Comparison of ENCODE assay signal across 1 cellular context in the genomic region with DNA sequence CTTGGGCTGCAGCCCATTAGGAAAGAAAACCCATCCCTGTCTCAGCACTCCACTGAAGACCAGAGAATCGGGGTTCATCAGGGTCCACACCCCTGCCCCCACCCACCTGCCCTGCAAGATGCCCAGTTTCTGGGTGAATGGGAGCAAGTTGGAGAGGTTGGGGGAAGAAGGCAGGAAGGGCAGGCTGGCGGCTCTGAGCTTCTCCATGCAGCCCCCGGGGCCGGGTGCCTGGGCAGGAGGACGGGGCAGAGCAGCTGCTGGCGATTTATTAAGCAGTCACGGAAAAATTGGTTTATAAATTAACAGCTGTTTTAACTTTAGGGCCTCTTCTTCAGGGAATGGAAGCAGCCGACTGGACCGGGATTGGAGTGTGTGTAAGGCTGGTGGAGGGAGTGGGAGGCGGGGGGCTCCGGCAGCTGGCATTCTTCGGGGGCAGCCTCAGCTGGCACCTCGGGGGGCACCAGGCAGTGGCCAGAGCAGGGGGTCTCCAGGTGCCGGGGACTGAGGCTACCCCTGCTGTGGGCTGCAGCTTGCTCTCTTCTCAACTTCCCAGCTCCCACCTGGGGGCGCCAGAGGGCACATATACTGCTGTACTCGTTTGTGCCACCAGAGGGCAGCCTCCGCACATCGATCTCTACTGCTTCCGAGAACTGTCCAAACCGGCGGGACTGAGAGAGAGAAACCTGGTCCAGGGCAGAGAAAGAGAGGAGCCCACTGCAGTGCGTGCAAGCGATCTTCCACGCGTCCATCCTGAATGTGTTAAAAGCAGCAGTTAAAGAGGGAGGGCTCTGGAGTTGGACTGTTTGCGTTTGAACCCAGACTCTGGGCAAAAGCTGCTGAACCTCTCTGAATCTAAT.
TF ChIP-seq lines count a peak whose summit lies in the region.

No MANE protein-coding gene starts in this region.

TF ChIP-seq in HEK293, 187 proteins besides CTCF, POLR2A, EP300 and RAD21 (continued from another document and continues in another):
- TF ChIP-seq, protein P1, sequence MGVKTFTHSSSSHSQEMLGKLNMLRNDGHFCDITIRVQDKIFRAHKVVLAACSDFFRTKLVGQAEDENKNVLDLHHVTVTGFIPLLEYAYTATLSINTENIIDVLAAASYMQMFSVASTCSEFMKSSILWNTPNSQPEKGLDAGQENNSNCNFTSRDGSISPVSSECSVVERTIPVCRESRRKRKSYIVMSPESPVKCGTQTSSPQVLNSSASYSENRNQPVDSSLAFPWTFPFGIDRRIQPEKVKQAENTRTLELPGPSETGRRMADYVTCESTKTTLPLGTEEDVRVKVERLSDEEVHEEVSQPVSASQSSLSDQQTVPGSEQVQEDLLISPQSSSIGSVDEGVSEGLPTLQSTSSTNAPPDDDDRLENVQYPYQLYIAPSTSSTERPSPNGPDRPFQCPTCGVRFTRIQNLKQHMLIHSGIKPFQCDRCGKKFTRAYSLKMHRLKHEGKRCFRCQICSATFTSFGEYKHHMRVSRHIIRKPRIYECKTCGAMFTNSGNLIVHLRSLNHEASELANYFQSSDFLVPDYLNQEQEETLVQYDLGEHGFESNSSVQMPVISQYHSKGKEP (tag by site-specific recombination; IDR thresholded peaks at IDR 0.05) = no peak
- no peak for TF ChIP-seq HOXA7 (CRISPR knock-in tag; IDR thresholded peaks at IDR 0.05; ENCODE audit: borderline replicate concordance)
- no peak for TF ChIP-seq ZFP3 (tag by site-specific recombination; IDR thresholded peaks at IDR 0.05; ENCODE audit: low read depth)
- TF ChIP-seq GLIS2 (tag by site-specific recombination; IDR thresholded peaks at IDR 0.05) = peak; percentile 54; the same call in 1 of the 2 replicates
- no peak for TF ChIP-seq ZNF354C (tag by site-specific recombination; IDR thresholded peaks at IDR 0.05; ENCODE audit: borderline replicate concordance, low read depth)
- TF ChIP-seq, protein P2, sequence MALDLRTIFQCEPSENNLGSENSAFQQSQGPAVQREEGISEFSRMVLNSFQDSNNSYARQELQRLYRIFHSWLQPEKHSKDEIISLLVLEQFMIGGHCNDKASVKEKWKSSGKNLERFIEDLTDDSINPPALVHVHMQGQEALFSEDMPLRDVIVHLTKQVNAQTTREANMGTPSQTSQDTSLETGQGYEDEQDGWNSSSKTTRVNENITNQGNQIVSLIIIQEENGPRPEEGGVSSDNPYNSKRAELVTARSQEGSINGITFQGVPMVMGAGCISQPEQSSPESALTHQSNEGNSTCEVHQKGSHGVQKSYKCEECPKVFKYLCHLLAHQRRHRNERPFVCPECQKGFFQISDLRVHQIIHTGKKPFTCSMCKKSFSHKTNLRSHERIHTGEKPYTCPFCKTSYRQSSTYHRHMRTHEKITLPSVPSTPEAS (tag by site-specific recombination; IDR thresholded peaks at IDR 0.05) = peak; percentile 12; the same call in 1 of the 2 replicates
- peak; percentile 57 for TF ChIP-seq ZNF600 (tag by site-specific recombination; IDR thresholded peaks at IDR 0.05)
- TF ChIP-seq HOXC10 (CRISPR knock-in tag; IDR thresholded peaks at IDR 0.05) = no peak
- peak; percentile 35 for TF ChIP-seq ZNF629 (tag by site-specific recombination; IDR thresholded peaks at IDR 0.05)
- TF ChIP-seq ZNF2 (tag by site-specific recombination; IDR thresholded peaks at IDR 0.05) = peak; percentile 56; the same call in 1 of the 2 replicates
- TF ChIP-seq, protein P3, sequence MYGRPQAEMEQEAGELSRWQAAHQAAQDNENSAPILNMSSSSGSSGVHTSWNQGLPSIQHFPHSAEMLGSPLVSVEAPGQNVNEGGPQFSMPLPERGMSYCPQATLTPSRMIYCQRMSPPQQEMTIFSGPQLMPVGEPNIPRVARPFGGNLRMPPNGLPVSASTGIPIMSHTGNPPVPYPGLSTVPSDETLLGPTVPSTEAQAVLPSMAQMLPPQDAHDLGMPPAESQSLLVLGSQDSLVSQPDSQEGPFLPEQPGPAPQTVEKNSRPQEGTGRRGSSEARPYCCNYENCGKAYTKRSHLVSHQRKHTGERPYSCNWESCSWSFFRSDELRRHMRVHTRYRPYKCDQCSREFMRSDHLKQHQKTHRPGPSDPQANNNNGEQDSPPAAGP (tag by site-specific recombination; IDR thresholded peaks at IDR 0.05) = peak; percentile 62; the same call in 1 of the 2 replicates
- TF ChIP-seq ZSCAN30 (tag by site-specific recombination; IDR thresholded peaks at IDR 0.05) = peak; percentile 84; the same call in 1 of the 2 replicates
- no peak for TF ChIP-seq ZNF510 (tag by site-specific recombination; IDR thresholded peaks at IDR 0.05; ENCODE audit: insufficient replicate concordance)
- TF ChIP-seq ZNF660 (tag by site-specific recombination; IDR thresholded peaks at IDR 0.05) = peak; percentile 93
- TF ChIP-seq, protein P4, sequence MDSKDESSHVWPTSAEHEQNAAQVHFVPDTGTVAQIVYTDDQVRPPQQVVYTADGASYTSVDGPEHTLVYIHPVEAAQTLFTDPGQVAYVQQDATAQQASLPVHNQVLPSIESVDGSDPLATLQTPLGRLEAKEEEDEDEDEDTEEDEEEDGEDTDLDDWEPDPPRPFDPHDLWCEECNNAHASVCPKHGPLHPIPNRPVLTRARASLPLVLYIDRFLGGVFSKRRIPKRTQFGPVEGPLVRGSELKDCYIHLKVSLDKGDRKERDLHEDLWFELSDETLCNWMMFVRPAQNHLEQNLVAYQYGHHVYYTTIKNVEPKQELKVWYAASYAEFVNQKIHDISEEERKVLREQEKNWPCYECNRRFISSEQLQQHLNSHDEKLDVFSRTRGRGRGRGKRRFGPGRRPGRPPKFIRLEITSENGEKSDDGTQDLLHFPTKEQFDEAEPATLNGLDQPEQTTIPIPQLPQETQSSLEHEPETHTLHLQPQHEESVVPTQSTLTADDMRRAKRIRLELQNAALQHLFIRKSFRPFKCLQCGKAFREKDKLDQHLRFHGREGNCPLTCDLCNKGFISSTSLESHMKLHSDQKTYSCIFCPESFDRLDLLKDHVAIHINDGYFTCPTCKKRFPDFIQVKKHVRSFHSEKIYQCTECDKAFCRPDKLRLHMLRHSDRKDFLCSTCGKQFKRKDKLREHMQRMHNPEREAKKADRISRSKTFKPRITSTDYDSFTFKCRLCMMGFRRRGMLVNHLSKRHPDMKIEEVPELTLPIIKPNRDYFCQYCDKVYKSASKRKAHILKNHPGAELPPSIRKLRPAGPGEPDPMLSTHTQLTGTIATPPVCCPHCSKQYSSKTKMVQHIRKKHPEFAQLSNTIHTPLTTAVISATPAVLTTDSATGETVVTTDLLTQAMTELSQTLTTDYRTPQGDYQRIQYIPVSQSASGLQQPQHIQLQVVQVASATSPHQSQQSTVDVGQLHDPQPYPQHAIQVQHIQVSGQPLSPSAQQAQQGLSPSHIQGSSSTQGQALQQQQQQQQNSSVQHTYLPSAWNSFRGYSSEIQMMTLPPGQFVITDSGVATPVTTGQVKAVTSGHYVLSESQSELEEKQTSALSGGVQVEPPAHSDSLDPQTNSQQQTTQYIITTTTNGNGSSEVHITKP (tag by site-specific recombination; IDR thresholded peaks at IDR 0.05) = peak; percentile 65
- peak; percentile 80; the same call in 1 of the 2 replicates for TF ChIP-seq ZNF324 (tag by site-specific recombination; IDR thresholded peaks at IDR 0.05)
- TF ChIP-seq ZNF157 (tag by site-specific recombination; IDR thresholded peaks at IDR 0.05) = no peak
- TF ChIP-seq, protein P5, sequence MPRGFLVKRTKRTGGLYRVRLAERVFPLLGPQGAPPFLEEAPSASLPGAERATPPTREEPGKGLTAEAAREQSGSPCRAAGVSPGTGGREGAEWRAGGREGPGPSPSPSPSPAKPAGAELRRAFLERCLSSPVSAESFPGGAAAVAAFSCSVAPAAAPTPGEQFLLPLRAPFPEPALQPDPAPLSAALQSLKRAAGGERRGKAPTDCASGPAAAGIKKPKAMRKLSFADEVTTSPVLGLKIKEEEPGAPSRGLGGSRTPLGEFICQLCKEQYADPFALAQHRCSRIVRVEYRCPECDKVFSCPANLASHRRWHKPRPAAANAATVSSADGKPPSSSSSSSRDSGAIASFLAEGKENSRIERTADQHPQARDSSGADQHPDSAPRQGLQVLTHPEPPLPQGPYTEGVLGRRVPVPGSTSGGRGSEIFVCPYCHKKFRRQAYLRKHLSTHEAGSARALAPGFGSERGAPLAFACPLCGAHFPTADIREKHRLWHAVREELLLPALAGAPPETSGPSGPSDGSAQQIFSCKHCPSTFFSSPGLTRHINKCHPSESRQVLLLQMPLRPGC (tag by site-specific recombination; IDR thresholded peaks at IDR 0.05) = no peak
- TF ChIP-seq, protein P6, sequence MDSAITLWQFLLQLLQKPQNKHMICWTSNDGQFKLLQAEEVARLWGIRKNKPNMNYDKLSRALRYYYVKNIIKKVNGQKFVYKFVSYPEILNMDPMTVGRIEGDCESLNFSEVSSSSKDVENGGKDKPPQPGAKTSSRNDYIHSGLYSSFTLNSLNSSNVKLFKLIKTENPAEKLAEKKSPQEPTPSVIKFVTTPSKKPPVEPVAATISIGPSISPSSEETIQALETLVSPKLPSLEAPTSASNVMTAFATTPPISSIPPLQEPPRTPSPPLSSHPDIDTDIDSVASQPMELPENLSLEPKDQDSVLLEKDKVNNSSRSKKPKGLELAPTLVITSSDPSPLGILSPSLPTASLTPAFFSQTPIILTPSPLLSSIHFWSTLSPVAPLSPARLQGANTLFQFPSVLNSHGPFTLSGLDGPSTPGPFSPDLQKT (IDR thresholded peaks at IDR 0.05; ENCODE audit: borderline replicate concordance, low read depth, low read length) = no peak
- peak; percentile 50 for TF ChIP-seq ZEB2 (tag by site-specific recombination; IDR thresholded peaks at IDR 0.05)
- TF ChIP-seq, protein P7, sequence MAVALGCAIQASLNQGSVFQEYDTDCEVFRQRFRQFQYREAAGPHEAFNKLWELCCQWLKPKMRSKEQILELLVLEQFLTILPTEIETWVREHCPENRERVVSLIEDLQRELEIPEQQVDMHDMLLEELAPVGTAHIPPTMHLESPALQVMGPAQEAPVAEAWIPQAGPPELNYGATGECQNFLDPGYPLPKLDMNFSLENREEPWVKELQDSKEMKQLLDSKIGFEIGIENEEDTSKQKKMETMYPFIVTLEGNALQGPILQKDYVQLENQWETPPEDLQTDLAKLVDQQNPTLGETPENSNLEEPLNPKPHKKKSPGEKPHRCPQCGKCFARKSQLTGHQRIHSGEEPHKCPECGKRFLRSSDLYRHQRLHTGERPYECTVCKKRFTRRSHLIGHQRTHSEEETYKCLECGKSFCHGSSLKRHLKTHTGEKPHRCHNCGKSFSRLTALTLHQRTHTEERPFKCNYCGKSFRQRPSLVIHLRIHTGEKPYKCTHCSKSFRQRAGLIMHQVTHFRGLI (tag by site-specific recombination; IDR thresholded peaks at IDR 0.05) = no peak
- TF ChIP-seq ZNF76 (tag by site-specific recombination; IDR thresholded peaks at IDR 0.05; ENCODE audit: borderline replicate concordance, low read depth) = peak; percentile 27; the same call in 1 of the 2 replicates
- no peak for TF ChIP-seq FEZF1 (tag by site-specific recombination; IDR thresholded peaks at IDR 0.05)
- TF ChIP-seq, protein P8, sequence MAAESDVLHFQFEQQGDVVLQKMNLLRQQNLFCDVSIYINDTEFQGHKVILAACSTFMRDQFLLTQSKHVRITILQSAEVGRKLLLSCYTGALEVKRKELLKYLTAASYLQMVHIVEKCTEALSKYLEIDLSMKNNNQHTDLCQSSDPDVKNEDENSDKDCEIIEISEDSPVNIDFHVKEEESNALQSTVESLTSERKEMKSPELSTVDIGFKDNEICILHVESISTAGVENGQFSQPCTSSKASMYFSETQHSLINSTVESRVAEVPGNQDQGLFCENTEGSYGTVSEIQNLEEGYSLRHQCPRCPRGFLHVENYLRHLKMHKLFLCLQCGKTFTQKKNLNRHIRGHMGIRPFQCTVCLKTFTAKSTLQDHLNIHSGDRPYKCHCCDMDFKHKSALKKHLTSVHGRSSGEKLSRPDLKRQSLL (tag by site-specific recombination; IDR thresholded peaks at IDR 0.05) = no peak
- peak; percentile 99 for TF ChIP-seq ZNF654 (tag by site-specific recombination; IDR thresholded peaks at IDR 0.05; ENCODE audit: low read depth)
- 0 out of 2 replicates have a peak, but pooled peaks have one; percentile 58 for TF ChIP-seq ZNF561 (tag by site-specific recombination; IDR thresholded peaks at IDR 0.05; ENCODE audit: borderline replicate concordance)
- no peak for TF ChIP-seq ZNF837 (tag by site-specific recombination; IDR thresholded peaks at IDR 0.05)
- TF ChIP-seq, protein P9, sequence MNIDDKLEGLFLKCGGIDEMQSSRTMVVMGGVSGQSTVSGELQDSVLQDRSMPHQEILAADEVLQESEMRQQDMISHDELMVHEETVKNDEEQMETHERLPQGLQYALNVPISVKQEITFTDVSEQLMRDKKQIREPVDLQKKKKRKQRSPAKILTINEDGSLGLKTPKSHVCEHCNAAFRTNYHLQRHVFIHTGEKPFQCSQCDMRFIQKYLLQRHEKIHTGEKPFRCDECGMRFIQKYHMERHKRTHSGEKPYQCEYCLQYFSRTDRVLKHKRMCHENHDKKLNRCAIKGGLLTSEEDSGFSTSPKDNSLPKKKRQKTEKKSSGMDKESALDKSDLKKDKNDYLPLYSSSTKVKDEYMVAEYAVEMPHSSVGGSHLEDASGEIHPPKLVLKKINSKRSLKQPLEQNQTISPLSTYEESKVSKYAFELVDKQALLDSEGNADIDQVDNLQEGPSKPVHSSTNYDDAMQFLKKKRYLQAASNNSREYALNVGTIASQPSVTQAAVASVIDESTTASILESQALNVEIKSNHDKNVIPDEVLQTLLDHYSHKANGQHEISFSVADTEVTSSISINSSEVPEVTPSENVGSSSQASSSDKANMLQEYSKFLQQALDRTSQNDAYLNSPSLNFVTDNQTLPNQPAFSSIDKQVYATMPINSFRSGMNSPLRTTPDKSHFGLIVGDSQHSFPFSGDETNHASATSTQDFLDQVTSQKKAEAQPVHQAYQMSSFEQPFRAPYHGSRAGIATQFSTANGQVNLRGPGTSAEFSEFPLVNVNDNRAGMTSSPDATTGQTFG (tag by site-specific recombination; IDR thresholded peaks at IDR 0.05; ENCODE audit: borderline replicate concordance) = no peak
- TF ChIP-seq ZNF501 (tag by site-specific recombination; IDR thresholded peaks at IDR 0.05) = 0 out of 2 replicates have a peak, but pooled peaks have one; percentile 39
- TF ChIP-seq, protein P10, sequence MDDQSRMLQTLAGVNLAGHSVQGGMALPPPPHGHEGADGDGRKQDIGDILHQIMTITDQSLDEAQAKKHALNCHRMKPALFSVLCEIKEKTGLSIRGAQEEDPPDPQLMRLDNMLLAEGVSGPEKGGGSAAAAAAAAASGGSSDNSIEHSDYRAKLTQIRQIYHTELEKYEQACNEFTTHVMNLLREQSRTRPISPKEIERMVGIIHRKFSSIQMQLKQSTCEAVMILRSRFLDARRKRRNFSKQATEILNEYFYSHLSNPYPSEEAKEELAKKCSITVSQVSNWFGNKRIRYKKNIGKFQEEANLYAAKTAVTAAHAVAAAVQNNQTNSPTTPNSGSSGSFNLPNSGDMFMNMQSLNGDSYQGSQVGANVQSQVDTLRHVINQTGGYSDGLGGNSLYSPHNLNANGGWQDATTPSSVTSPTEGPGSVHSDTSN (CRISPR knock-in tag; IDR thresholded peaks at IDR 0.05) = 0 out of 2 replicates have a peak, but pooled peaks have one; percentile 37
- TF ChIP-seq ZNF423 (tag by site-specific recombination; IDR thresholded peaks at IDR 0.05) = peak; percentile 71; the same call in 1 of the 2 replicates
- peak; percentile 36; the same call in 1 of the 2 replicates for TF ChIP-seq ZFP69B (tag by site-specific recombination; IDR thresholded peaks at IDR 0.05)
- no peak for TF ChIP-seq ZNF174 (tag by site-specific recombination; IDR thresholded peaks at IDR 0.05)
- TF ChIP-seq ZNF416 (tag by site-specific recombination; IDR thresholded peaks at IDR 0.05) = no peak
- peak; percentile 78 for TF ChIP-seq ZNF366 (tag by site-specific recombination; conservative IDR thresholded peaks at IDR 0.05)
